Comparison of ENCODE assay signal across 9 cellular contexts in genomic region chr1:42935971-42936308, GRCh38. TPM values are rescaled to one million over a fixed set of nuclear protein-coding genes. Genes with fewer than 3 reads are reported as not detected.
A peak's percentile ranks its signal among the peaks of the same experiment; 100 is the strongest.
DNase-seq lines count a peak whose midpoint lies in the region; ATAC-seq, FAIRE-seq and TF ChIP-seq lines count a peak whose summit lies in the region.
"Had no signal": no experiment of that assay in that cellular context is flagged by ENCODE, and none has a peak within 500 bp of the region (broad histone marks: within the 10 kb centered on the region; RNA-seq: fewer than 3 reads in every experiment).

No MANE protein-coding gene starts in this region.

- peak overlapping the region; percentile 76 for H3K4me2 ChIP-seq in A549
- H3K4me2 ChIP-seq in HepG2 (ENCODE audit: low read depth, low read length): no peak overlapping the region

- no peak for TF ChIP-seq EP300 in A549 (IDR thresholded peaks at IDR 0.05)
- TF ChIP-seq EP300 in HepG2 (IDR thresholded peaks at IDR 0.05; ENCODE audit: low read depth in 2 of 2, low read length in 2 of 2): no peak
- TF ChIP-seq EP300 in HepG2 (CRISPR knock-in tag; IDR thresholded peaks at IDR 0.05; ENCODE audit: borderline replicate concordance): no peak

- CTCF ChIA-PET in A549 (lab: Yijun Ruan, JAX) (interaction anchor here (1.3 to 5.2 kb wide), 5 partner anchors 12 to 138 kb away, joined by 3 to 40 read pairs (median 10); no protein-coding TSS in a partner anchor), HepG2 (lab: Yijun Ruan, JAX; ENCODE audit: low intra/inter-chr PET ratio, low total read pairs) (no interaction called here)

- H3K27ac Mint-ChIP-seq in activated naive CD8-positive, alpha-beta T cell treated with anti-CD3 and anti-CD28 coated beads, Interleukin-2, amount 10 ng/mL, durations not matched to agents 7 days and 5 days: peak overlapping the region; percentile 98
- H3K27ac Mint-ChIP-seq in mesothelial cell of epicardium: peak overlapping the region; percentile 90

- 63% methylated on average over 1 of the region's 5 CpGs for WGBS in A549 (ENCODE audit: missing lambda C conversion rate)
- 97% methylated on average over 3 of the region's 5 CpGs for WGBS in HepG2 (ENCODE audit: low lambda C conversion rate)

- BruUV-seq in HepG2 (replicated peaks; lab: Mats Ljungman, UMichigan): no TSS peak

- ATAC-seq in A549 (no peak), HG03457 (IDR thresholded peaks at IDR 0.05; ENCODE audit: unreplicated experiment) (no peak), HepG2 (no peak)
- no peak for ATAC-seq in activated naive CD8-positive, alpha-beta T cell treated with anti-CD3 and anti-CD28 coated beads, Interleukin-2, amount 10 ng/mL, durations not matched to agents 7 days and 5 days (ENCODE audit: low read depth)

- H3K9ac ChIP-seq in HepG2 (ENCODE audit: insufficient read depth, low read depth, low read length): no peak overlapping the region

- H3K79me2 ChIP-seq in HepG2 (ENCODE audit: insufficient read depth, low read length): peaks cover 88% of the 10 kb centered on the region

- TF ChIP-seq CTCF in A549 (IDR thresholded peaks at IDR 0.05) (no peak), mesothelial cell of epicardium (IDR thresholded peaks at IDR 0.05; ENCODE audit: unreplicated experiment) (no peak), HepG2 (CRISPR knock-in tag; IDR thresholded peaks at IDR 0.05) (no peak)

- H3K36me3 ChIP-seq in HepG2 (replicated peaks in 1 of 2; ENCODE audit: control insufficient read depth in 1 of 2, insufficient read depth in 2 of 2, low read length in 2 of 2): peaks cover 71 to 97% of the 10 kb centered on the region in 2 experiments

- DNase-seq in A549 (ENCODE audit: low read depth in 1 of 2, low spot score in 1 of 2) (no peak), HK-2 (ENCODE audit: unreplicated experiment) (peak; percentile 2), mesothelial cell of epicardium (ENCODE audit: low spot score in 2 of 2, unreplicated experiment in 2 of 2) (no peak), Kasumi-1 (lab: John Stamatoyannopoulos, UW) (no peak), NCI-H226 (no peak), HepG2 (ENCODE audit: low spot score) (no peak)
- no peak for DNase-seq in activated naive CD8-positive, alpha-beta T cell treated with anti-CD3 and anti-CD28 coated beads, Interleukin-2, amount 10 ng/mL, durations not matched to agents 7 days and 5 days
- DNase-seq: NCI-H446 had no signal

- no peak overlapping the region for H3K4me3 Mint-ChIP-seq in activated naive CD8-positive, alpha-beta T cell treated with anti-CD3 and anti-CD28 coated beads, Interleukin-2, amount 10 ng/mL, durations not matched to agents 7 days and 5 days
- no peak overlapping the region for H3K4me3 Mint-ChIP-seq in mesothelial cell of epicardium

- no peak for TF ChIP-seq POLR2A in A549 (IDR thresholded peaks at IDR 0.05; ENCODE audit: low read length)
- no peak for TF ChIP-seq POLR2A in HepG2 (IDR thresholded peaks at IDR 0.05; ENCODE audit: insufficient read depth in 1 of 2, low read depth in 2 of 2, low read length in 2 of 2)

- no peaks in the 10 kb centered on the region for H3K9me3 Mint-ChIP-seq in activated naive CD8-positive, alpha-beta T cell treated with anti-CD3 and anti-CD28 coated beads, Interleukin-2, amount 10 ng/mL, durations not matched to agents 7 days and 5 days
- H3K9me3 Mint-ChIP-seq in mesothelial cell of epicardium: no peaks in the 10 kb centered on the region

- FAIRE-seq in A549 (lab: Jason Lieb, UNC): no peak
- no peak for FAIRE-seq in HepG2 (lab: Jason Lieb, UNC)

- H3K27ac ChIP-seq in A549 (peak overlapping the region; percentile 91 to 99), HepG2 (ENCODE audit: extremely low read length, insufficient read depth, low read length) (no peak overlapping the region)

- H3K36me3 Mint-ChIP-seq in activated naive CD8-positive, alpha-beta T cell treated with anti-CD3 and anti-CD28 coated beads, Interleukin-2, amount 10 ng/mL, durations not matched to agents 7 days and 5 days: peaks cover 33% of the 10 kb centered on the region
- peaks cover 35% of the 10 kb centered on the region for H3K36me3 Mint-ChIP-seq in mesothelial cell of epicardium

- H2AFZ ChIP-seq in HepG2 (ENCODE audit: low read length): no peak overlapping the region

- H3K4me1 ChIP-seq in A549 (peaks cover 98% of the 10 kb centered on the region), HepG2 (ENCODE audit: insufficient read depth, low read length) (peaks cover 87% of the 10 kb centered on the region)

- TF ChIP-seq RAD21 in A549 (conservative IDR thresholded peaks at IDR 0.05 in 1 of 2, IDR thresholded peaks at IDR 0.05 in 1 of 2): no peak
- TF ChIP-seq RAD21 in HepG2 (CRISPR knock-in tag; IDR thresholded peaks at IDR 0.05): no peak

- in situ Hi-C loops in HepG2 (cut with HindIII; ENCODE audit: extremely low pct_ligation_motif_present, low pct_unique_long_range_greater_than_20kb): no loop called here

- H3K9me3 ChIP-seq in A549 (no peaks in the 10 kb centered on the region), HepG2 (ENCODE audit: low read length) (no peaks in the 10 kb centered on the region)

- H3K4me1 Mint-ChIP-seq in activated naive CD8-positive, alpha-beta T cell treated with anti-CD3 and anti-CD28 coated beads, Interleukin-2, amount 10 ng/mL, durations not matched to agents 7 days and 5 days: peaks cover 88% of the 10 kb centered on the region
- peaks cover 87% of the 10 kb centered on the region for H3K4me1 Mint-ChIP-seq in mesothelial cell of epicardium

- no peaks in the 10 kb centered on the region for H3K27me3 Mint-ChIP-seq in activated naive CD8-positive, alpha-beta T cell treated with anti-CD3 and anti-CD28 coated beads, Interleukin-2, amount 10 ng/mL, durations not matched to agents 7 days and 5 days
- H3K27me3 Mint-ChIP-seq in mesothelial cell of epicardium (ENCODE audit: low read depth): no peaks in the 10 kb centered on the region

- H3K27me3 ChIP-seq in HepG2 (ENCODE audit: control insufficient read depth in 1 of 2, insufficient read depth in 2 of 2, low read length in 2 of 2): no peaks in the 10 kb centered on the region

- peaks cover 99% of the 10 kb centered on the region for H4K20me1 ChIP-seq in HepG2 (ENCODE audit: insufficient read depth, low read length)

- H3K4me3 ChIP-seq in A549 (no peak overlapping the region), HepG2 (replicated peaks in 1 of 3; ENCODE audit: insufficient read depth in 1 of 3, low read depth in 2 of 3, low read length in 3 of 3) (no peak overlapping the region)

- POLR2A ChIA-PET in A549 (lab: Yijun Ruan, JAX): interaction anchor here (0.8 to 2.3 kb wide), 7 partner anchors 11 to 169 kb away, joined by 3 to 7 read pairs (median 4); partner anchors contain the start of genes C1orf50 and P3H1
- POLR2A ChIA-PET in activated naive CD8-positive, alpha-beta T cell treated with anti-CD3 and anti-CD28 coated beads, Interleukin-2, amount 10 ng/mL, durations not matched to agents 7 days and 5 days (lab: Charles Lee): interaction anchor here (0.9 to 5.2 kb wide), 5 partner anchors 11 to 254 kb away, joined by 3 to 35 read pairs (median 7); partner anchors contain the start of gene YBX1
- POLR2A ChIA-PET in HepG2 (lab: Yijun Ruan, JAX): no interaction called here

- intact Hi-C loops in HepG2 (cut with micrococcal nuclease; ENCODE audit: unreplicated experiment): no loop called here

TF ChIP-seq in A549, 52 proteins besides CTCF, POLR2A, EP300 and RAD21 (continues in another document):
- TF ChIP-seq CBX8 (IDR thresholded peaks at IDR 0.05) (no peak), FOSL2 (IDR thresholded peaks at IDR 0.05) (no peak), FOSL2 (CRISPR knock-in tag; IDR thresholded peaks at IDR 0.05) (no peak), JUNB (IDR thresholded peaks at IDR 0.05) (no peak)

RNA-seq across cellular contexts. Expression of gene SLC2A1, which starts 22.7 kb away (rescaled TPM):
- polyA plus RNA-seq in A549 (2011; rRNA removed) (106 and 107 TPM in 2 replicates), A549 (2017; fragmentation: RNase III; extraction: RNeasy Plus Mini Kit Qiagen cat#74134 plus additional on column Dnase treatment) (103 to 137 TPM (median 124 TPM) in 3 replicates), HepG2 (2011; rRNA removed) (315 and 423 TPM in 2 replicates)
- 118 and 141 TPM in 2 replicates for polyA plus RNA-seq in A549 (2012; cell fraction: cytosol; rRNA removed)
- 397 and 557 TPM in 2 replicates for polyA plus RNA-seq in A549 (2012; cell fraction: nucleus; rRNA removed)
- 122 and 160 TPM in 2 replicates for polyA minus RNA-seq in A549 (2011; rRNA and poly(A)+ RNA removed)
- total RNA-seq in activated naive CD8-positive, alpha-beta T cell treated with anti-CD3 and anti-CD28 coated beads, Interleukin-2, amount 10 ng/mL, durations not matched to agents 7 days and 5 days: 10 to 100 TPM; 80.8 to 82.3 TPM
- total RNA-seq in mesothelial cell of epicardium (786 to 841 TPM (median 827 TPM) in 3 replicates), HepG2 (2016; rRNA removed; fragmentation: Illumina TruSeq; extraction: Trizol) (54.3 and 125 TPM in 2 replicates)
- total RNA-seq in HepG2 (2016; cell fraction: cytosol; rRNA removed; fragmentation: Illumina TruSeq; extraction: Trizol; ENCODE audit: low read depth): 17.1 and 18.0 TPM in 2 replicates
- 44.3 and 121 TPM in 2 replicates for total RNA-seq in HepG2 (2016; cell fraction: insoluble cytoplasmic fraction; rRNA removed; fragmentation: Illumina TruSeq; extraction: Trizol)
- total RNA-seq in HepG2 (2016; cell fraction: membrane; rRNA removed; fragmentation: Illumina TruSeq; extraction: Trizol): 38.1 and 44.0 TPM in 2 replicates
- total RNA-seq in HepG2 (2016; cell fraction: nucleus; rRNA removed; fragmentation: Illumina TruSeq; extraction: Trizol): 146 and 160 TPM in 2 replicates
- polyA plus RNA-seq in HepG2 (2011; cell fraction: cytosol; rRNA removed): 201 and 410 TPM in 2 replicates
- polyA plus RNA-seq in HepG2 (2011; cell fraction: nucleus; rRNA removed): 305 and 663 TPM in 2 replicates
- 253 and 372 TPM in 2 replicates for polyA plus RNA-seq in HepG2 (2012)
- polyA plus RNA-seq in HepG2 (2016; cell fraction: cytosol; fragmentation: Illumina TruSeq; extraction: Trizol; ENCODE audit: low read depth): 10.8 and 11.3 TPM in 2 replicates
- 47.5 and 58.0 TPM in 2 replicates for polyA plus RNA-seq in HepG2 (2016; cell fraction: insoluble cytoplasmic fraction; fragmentation: Illumina TruSeq; extraction: Trizol; ENCODE audit: low read depth)
- polyA plus RNA-seq in HepG2 (2016; cell fraction: membrane; fragmentation: Illumina TruSeq; extraction: Trizol; ENCODE audit: low read depth): 20.7 and 24.0 TPM in 2 replicates
- 232 and 245 TPM in 2 replicates for polyA plus RNA-seq in HepG2 (2016; cell fraction: nucleus; fragmentation: Illumina TruSeq; extraction: Trizol; ENCODE audit: insufficient read depth, low read depth)
- 61.9 and 1,182 TPM in 2 replicates for polyA minus RNA-seq in HepG2 (2011; rRNA and poly(A)+ RNA removed; ENCODE audit: low replicate concordance)
- 204 and 374 TPM in 2 replicates for polyA minus RNA-seq in HepG2 (2011; cell fraction: cytosol; rRNA and poly(A)+ RNA removed)
- polyA minus RNA-seq in HepG2 (2011; cell fraction: nucleus; rRNA and poly(A)+ RNA removed): 146 and 207 TPM in 2 replicates
